16 cellular contexts compared by ENCODE assay signal in genomic region chr12:97465012-97465345, GRCh38. TPM values are rescaled to one million over a fixed set of nuclear protein-coding genes. Genes with fewer than 3 reads are reported as not detected.
DNase-seq lines count a peak whose midpoint lies in the region; ATAC-seq and TF ChIP-seq lines count a peak whose summit lies in the region.
"Had no signal": no experiment of that assay in that cellular context is flagged by ENCODE, and none has a peak within 500 bp of the region (broad histone marks: within the 10 kb centered on the region; RNA-seq: fewer than 3 reads in every experiment).

No MANE protein-coding gene starts in this region.

- WGBS in psoas muscle, 3 donors = 6 to 10% (median 9%) methylated on average over 9 of the region's 9 CpGs

- peak overlapping the region; percentile 97 for H3K4me3 ChIP-seq in iPS-18a (ENCODE audit: low read length)
- H3K4me3 ChIP-seq in psoas muscle = peak overlapping the region; percentile 2
- H3K4me3 ChIP-seq: BLaER1 treated with 17β-estradiol and CSF1 and Interleukin-3, amounts not matched to agents 10 nM and 100 nM; colonic mucosa had no signal

- DNase-seq in NCI-H1092 (lab: John Stamatoyannopoulos, UW) = peak; percentile 68
- DNase-seq in SHP77 treated with DMSO at 0.1 percent for 48 hours (lab: John Stamatoyannopoulos, UW) = peak; percentile 53
- no peak for DNase-seq in psoas muscle
- DNase-seq: activated naive CD8-positive, alpha-beta T cell treated with anti-CD3 and anti-CD28 coated beads, Interleukin-2, amount 10 ng/mL, durations not matched to agents 7 days and 5 days; colonic mucosa; KG1; kidney; stimulated activated naive CD4-positive, alpha-beta T cell treated with Interleukin-2 at 50 U/mL for 16 hours had no signal

- intact Hi-C loops in psoas muscle (cut with DNase I) = no loop called here

- H3K27ac ChIP-seq in iPS-18a (ENCODE audit: low read length) (peak overlapping the region; percentile 95), psoas muscle (no peak overlapping the region)
- H3K27ac ChIP-seq: BLaER1 treated with 17β-estradiol and CSF1 and Interleukin-3, amounts not matched to agents 10 nM and 100 nM; colonic mucosa had no signal

- no peak for TF ChIP-seq CTCF in psoas muscle (IDR thresholded peaks at IDR 0.05)

- H3K4me1 ChIP-seq in iPS-18a (ENCODE audit: control insufficient read depth, low read depth, low read length) = peaks cover 50% of the 10 kb centered on the region
- H3K4me1 ChIP-seq in psoas muscle = no peaks in the 10 kb centered on the region
- H3K4me1 ChIP-seq: BLaER1 treated with 17β-estradiol and CSF1 and Interleukin-3, amounts not matched to agents 10 nM and 100 nM; colonic mucosa had no signal

- ATAC-seq in psoas muscle (no peak), HG03045 (IDR thresholded peaks at IDR 0.05; ENCODE audit: unreplicated experiment) (no peak), GM19452 (IDR thresholded peaks at IDR 0.05; ENCODE audit: unreplicated experiment) (no peak), HG02970 (IDR thresholded peaks at IDR 0.05; ENCODE audit: low FRiP score, unreplicated experiment) (no peak)
- ATAC-seq: activated CD4-positive, CD25-positive, alpha-beta regulatory T cell treated with anti-CD3 and anti-CD28 coated beads, Interleukin-2, amount 50 U/mL, for 24 hours; sciatic nerve had no signal

- H3K36me3 ChIP-seq in iPS-18a (ENCODE audit: control insufficient read depth, low read depth, low read length) (no peaks in the 10 kb centered on the region), psoas muscle (ENCODE audit: insufficient read depth in 1 of 2, low read depth in 1 of 2) (no peaks in the 10 kb centered on the region)
- H3K36me3 ChIP-seq: BLaER1 treated with 17β-estradiol and CSF1 and Interleukin-3, amounts not matched to agents 10 nM and 100 nM; colonic mucosa had no signal

- H3K9me3 ChIP-seq in iPS-18a (ENCODE audit: control insufficient read depth, low read depth, low read length) (no peaks in the 10 kb centered on the region), psoas muscle (no peaks in the 10 kb centered on the region)
- H3K9me3 ChIP-seq: BLaER1 treated with 17β-estradiol and CSF1 and Interleukin-3, amounts not matched to agents 10 nM and 100 nM; colonic mucosa had no signal

- H3K9ac ChIP-seq in iPS-18a (ENCODE audit: low read length) = peak overlapping the region; percentile 84
- H3K9ac ChIP-seq: BLaER1 treated with 17β-estradiol and CSF1 and Interleukin-3, amounts not matched to agents 10 nM and 100 nM had no signal

- H3K27me3 ChIP-seq in iPS-18a (ENCODE audit: control insufficient read depth, insufficient read depth, low read length) = no peaks in the 10 kb centered on the region
- peaks cover 4 to 7% (median 6%) of the 10 kb centered on the region in 3 donors for H3K27me3 ChIP-seq in psoas muscle (ENCODE audit: insufficient read depth in 3 of 3, low read length in 2 of 3)
- H3K27me3 ChIP-seq: colonic mucosa had no signal

RNA-seq across cellular contexts. Expression of gene RMST, which starts 2.4 kb away (rescaled TPM):
- 1 to 10 TPM in 3 of 4 donors, under 1 TPM in 1; 0.62 to 2.2 (median 1.4) TPM for total RNA-seq in psoas muscle
- under 1 TPM in 1 of 3 donors, not detected in 2; 0.21 TPM for polyA plus RNA-seq in psoas muscle
- total RNA-seq: activated naive CD8-positive, alpha-beta T cell treated with anti-CD3 and anti-CD28 coated beads, Interleukin-2, amount 10 ng/mL, durations not matched to agents 7 days and 5 days; fibroblast of lung had no signal
- polyA plus RNA-seq: fibroblast of lung had no signal

Comparison
In these comparisons a context has a peak if more than half of its experiments do, and no peak if none do; other contexts are left out.
1. DNase-seq: peak in NCI-H1092 (single experiment) and SHP77 treated with DMSO at 0.1 percent for 48 hours (single experiment); none in psoas muscle (0 of 2).